In genomic region chr6:31356216-31356945, GRCh38 we compare ENCODE assay signal across 8 cellular contexts. TPM values are rescaled to one million over a fixed set of nuclear protein-coding genes. Genes with fewer than 3 reads are reported as not detected.
DNase-seq lines count a peak whose midpoint lies in the region; ATAC-seq, FAIRE-seq and TF ChIP-seq lines count a peak whose summit lies in the region.

No MANE protein-coding gene starts in this region.

- peaks cover 16% of the 10 kb centered on the region for H3K36me3 Mint-ChIP-seq in IgD-negative memory B cell
- H3K36me3 Mint-ChIP-seq in activated T-helper 2 cell treated with anti-CD3 and anti-CD28 coated beads, Interferon-gamma antibody, Interleukin-2, Interleukin-4, amounts not matched to agents 10 μg/mL and 5 μg/mL and 100 μg/mL, durations not matched to agents 14 hours and 24 hours and 36 hours (ENCODE audit: low read depth) = peaks cover 59% of the 10 kb centered on the region

- no peak for TF ChIP-seq CTCF in gastroesophageal sphincter (IDR thresholded peaks at IDR 0.05)
- no peak for TF ChIP-seq CTCF in prostate gland (IDR thresholded peaks at IDR 0.05)

- H3K9me3 ChIP-seq in gastroesophageal sphincter = no peaks in the 10 kb centered on the region
- no peaks in the 10 kb centered on the region for H3K9me3 ChIP-seq in prostate gland

- H3K27me3 ChIP-seq in gastroesophageal sphincter (no peaks in the 10 kb centered on the region), prostate gland (replicated peaks; ENCODE audit: insufficient read depth) (no peaks in the 10 kb centered on the region)

- peaks cover 0 to 2% (median 0%) of the 10 kb centered on the region in 3 donors for H3K9me3 Mint-ChIP-seq in IgD-negative memory B cell
- H3K9me3 Mint-ChIP-seq in activated T-helper 2 cell treated with anti-CD3 and anti-CD28 coated beads, Interferon-gamma antibody, Interleukin-2, Interleukin-4, amounts not matched to agents 10 μg/mL and 5 μg/mL and 100 μg/mL, durations not matched to agents 14 hours and 24 hours and 36 hours = peaks cover 9% of the 10 kb centered on the region

- H3K4me3 ChIP-seq in gastroesophageal sphincter = peak overlapping the region; percentile 58 to 66
- H3K4me3 ChIP-seq in prostate gland = peak overlapping the region; percentile 55 to 58

- H3K27ac ChIP-seq in gastroesophageal sphincter (peak overlapping the region; percentile 81 to 84 (median 82)), prostate gland (peak overlapping the region; percentile 80 to 89)

- WGBS in gastroesophageal sphincter (ENCODE audit: low coverage in 1 of 2), 2 donors = no CpG with 5 or more reads among the region's 83 CpGs
- 0% methylated on average over 8 of the region's 83 CpGs for WGBS in prostate gland

- H3K4me1 ChIP-seq in gastroesophageal sphincter = peaks cover 0 to 20% (median 5%) of the 10 kb centered on the region in 3 donors
- no peaks in the 10 kb centered on the region for H3K4me1 ChIP-seq in prostate gland (replicated peaks)

- H3K4me3 Mint-ChIP-seq in IgD-negative memory B cell = peak overlapping the region; percentile 95 to 99 (median 99)
- H3K4me3 Mint-ChIP-seq in activated T-helper 2 cell treated with anti-CD3 and anti-CD28 coated beads, Interferon-gamma antibody, Interleukin-2, Interleukin-4, amounts not matched to agents 10 μg/mL and 5 μg/mL and 100 μg/mL, durations not matched to agents 14 hours and 24 hours and 36 hours (ENCODE audit: low read depth) = peak overlapping the region; percentile 93

- DNase-seq in activated T-helper 2 cell treated with anti-CD3 and anti-CD28 coated beads, Interferon-gamma antibody, Interleukin-2, Interleukin-4, amounts not matched to agents 10 μg/mL and 5 μg/mL and 100 μg/mL, durations not matched to agents 14 hours and 24 hours and 36 hours (ENCODE audit: low spot score) = no peak
- DNase-seq in prostate gland (ENCODE audit: low spot score) = no peak
- no peak for DNase-seq in GM19239 (ENCODE audit: insufficient read length, low spot score)
- DNase-seq in ureter (ENCODE audit: low spot score) = no peak

- no peaks in the 10 kb centered on the region for H3K27me3 Mint-ChIP-seq in IgD-negative memory B cell
- peaks cover 10% of the 10 kb centered on the region for H3K27me3 Mint-ChIP-seq in activated T-helper 2 cell treated with anti-CD3 and anti-CD28 coated beads, Interferon-gamma antibody, Interleukin-2, Interleukin-4, amounts not matched to agents 10 μg/mL and 5 μg/mL and 100 μg/mL, durations not matched to agents 14 hours and 24 hours and 36 hours (ENCODE audit: low read depth)

- TF ChIP-seq EP300 in gastroesophageal sphincter (IDR thresholded peaks at IDR 0.05) = no peak

- ATAC-seq in GM18909 (IDR thresholded peaks at IDR 0.05; ENCODE audit: poor library complexity, unreplicated experiment) (peak; percentile 12), gastroesophageal sphincter (peak; percentile 75), GM18502 (IDR thresholded peaks at IDR 0.05; ENCODE audit: poor library complexity, unreplicated experiment) (no peak)

- peaks cover 34 to 45% (median 39%) of the 10 kb centered on the region in 3 donors for H3K4me1 Mint-ChIP-seq in IgD-negative memory B cell
- peaks cover 45% of the 10 kb centered on the region for H3K4me1 Mint-ChIP-seq in activated T-helper 2 cell treated with anti-CD3 and anti-CD28 coated beads, Interferon-gamma antibody, Interleukin-2, Interleukin-4, amounts not matched to agents 10 μg/mL and 5 μg/mL and 100 μg/mL, durations not matched to agents 14 hours and 24 hours and 36 hours (ENCODE audit: low read depth)

- TF ChIP-seq POLR2A in gastroesophageal sphincter (IDR thresholded peaks at IDR 0.05) (no peak), prostate gland (IDR thresholded peaks at IDR 0.05) (peak; percentile 46)

- FAIRE-seq in GM19239 (lab: Jason Lieb, UNC) = no peak

- H3K36me3 ChIP-seq in gastroesophageal sphincter (peaks cover 0 to 22% of the 10 kb centered on the region in 2 donors), prostate gland (no peaks in the 10 kb centered on the region)

- intact Hi-C loops in activated T-helper 2 cell treated with anti-CD3 and anti-CD28 coated beads, Interferon-gamma antibody, Interleukin-2, Interleukin-4, amounts not matched to agents 10 μg/mL and 5 μg/mL and 100 μg/mL, durations not matched to agents 14 hours and 24 hours and 36 hours (cut with micrococcal nuclease) = no loop called here
- intact Hi-C loops in prostate gland (cut with DNase I) = loop anchor here (2.0 kb wide), 1 partner anchor 86 kb away; no protein-coding TSS in a partner anchor

- H3K27ac Mint-ChIP-seq in IgD-negative memory B cell = peak overlapping the region; percentile 100
- peak overlapping the region; percentile 96 for H3K27ac Mint-ChIP-seq in activated T-helper 2 cell treated with anti-CD3 and anti-CD28 coated beads, Interferon-gamma antibody, Interleukin-2, Interleukin-4, amounts not matched to agents 10 μg/mL and 5 μg/mL and 100 μg/mL, durations not matched to agents 14 hours and 24 hours and 36 hours

RNA-seq across cellular contexts. Expression of gene HLA-B, which starts 0.6 kb away (rescaled TPM):
- 6,901 TPM for polyA plus RNA-seq in IgD-negative memory B cell
- 3,580 and 3,693 TPM in 2 replicates for total RNA-seq in activated T-helper 2 cell treated with anti-CD3 and anti-CD28 coated beads, Interferon-gamma antibody, Interleukin-2, Interleukin-4, amounts not matched to agents 10 μg/mL and 5 μg/mL and 100 μg/mL, durations not matched to agents 14 hours and 24 hours and 36 hours
- total RNA-seq in gastroesophageal sphincter = 100 to 1,000 TPM; 299 to 991 (median 620) TPM
- total RNA-seq in prostate gland = 100 to 1,000 TPM; 846 to 899 TPM
- total RNA-seq in ureter = 562 TPM

RNA-seq across cellular contexts. Expression of gene MICA, which starts 47.0 kb away (rescaled TPM):
- 9.2 TPM for polyA plus RNA-seq in IgD-negative memory B cell
- total RNA-seq in activated T-helper 2 cell treated with anti-CD3 and anti-CD28 coated beads, Interferon-gamma antibody, Interleukin-2, Interleukin-4, amounts not matched to agents 10 μg/mL and 5 μg/mL and 100 μg/mL, durations not matched to agents 14 hours and 24 hours and 36 hours = 5.6 and 6.0 TPM in 2 replicates
- total RNA-seq in gastroesophageal sphincter = 10 to 100 TPM; 17.4 to 33.2 (median 22.1) TPM
- 10 to 100 TPM; 16.1 to 22.8 TPM for total RNA-seq in prostate gland
- total RNA-seq in ureter = 27.7 TPM
